In genomic region chr4:88981993-88982392, GRCh38 we compare ENCODE assay signal across 18 cellular contexts.
A peak's percentile ranks its signal among the peaks of the same experiment; 100 is the strongest.
DNase-seq lines count a peak whose midpoint lies in the region; ATAC-seq, FAIRE-seq and TF ChIP-seq lines count a peak whose summit lies in the region.
"Had no signal": no experiment of that assay in that cellular context is flagged by ENCODE, and none has a peak within 500 bp of the region (broad histone marks: within the 10 kb centered on the region; RNA-seq: fewer than 3 reads in every experiment).

No MANE protein-coding gene starts in this region.

- TF ChIP-seq CTCF in GM12878 (IDR thresholded peaks at IDR 0.05 in 2 of 3, conservative IDR thresholded peaks at IDR 0.05 in 1 of 3; ENCODE audit: control insufficient read depth in 2 of 3, extremely low read depth in 1 of 3, insufficient read depth in 1 of 3, low read depth in 3 of 3, low read length in 3 of 3) (no peak), colonic mucosa (IDR thresholded peaks at IDR 0.05) (no peak), WERI-Rb-1 (IDR thresholded peaks at IDR 0.05; ENCODE audit: low read depth, low read length) (no peak)

- H3K36me3 ChIP-seq in GM12878 (ENCODE audit: control insufficient read depth in 2 of 2, insufficient read depth in 2 of 2, low read length in 1 of 2), result no peaks in the 10 kb centered on the region
- H3K36me3 ChIP-seq in colonic mucosa, result no peaks in the 10 kb centered on the region
- no peaks in the 10 kb centered on the region for H3K36me3 ChIP-seq in WERI-Rb-1
- H3K36me3 ChIP-seq: left ventricle myocardium inferior, ovary had no signal

- POLR2A ChIA-PET in GM12878 (lab: Charles Lee), result no interaction called here

- no peak overlapping the region for H3K4me3 ChIP-seq in GM12878
- no peak overlapping the region for H3K4me3 ChIP-seq in colonic mucosa
- H3K4me3 ChIP-seq in WERI-Rb-1 (ENCODE audit: low read depth, low read length), result no peak overlapping the region
- H3K4me3 ChIP-seq: left ventricle myocardium inferior, ovary, skin epidermis had no signal

- DNase-seq in GM12878 (ENCODE audit: low read depth, low spot score) (no peak), colonic mucosa (no peak), HK-2 (ENCODE audit: unreplicated experiment) (no peak), WERI-Rb-1 (no peak), GM03348 (ENCODE audit: low spot score) (no peak)
- DNase-seq: activated CD8-positive, alpha-beta T cell treated with anti-CD3 and anti-CD28 coated beads, Interleukin-2, amount 10 ng/mL, durations not matched to agents 7 days and 5 days; amniotic stem cell; effector memory CD4-positive, alpha-beta T cell; GDM1; left ventricle myocardium inferior; NCI-H2029; NCI-H526 treated with DMSO at 0.1 percent for 48 hours; ovary; stimulated activated CD4-positive, alpha-beta T cell treated with anti-CD3 and anti-CD28 coated beads, Interleukin-4, amount 100 ng/mL, for 4 hours had no signal

- RAD21 ChIA-PET in GM12878 (lab: Charles Lee; ENCODE audit: unreplicated experiment), result interaction anchor here (0.6 kb wide), 1 partner anchor 136 kb away, joined by 3 read pairs; no protein-coding TSS in a partner anchor

- H3K4me2 ChIP-seq in GM12878 (ENCODE audit: control insufficient read depth, insufficient read depth), result no peak overlapping the region

- H3K4me1 ChIP-seq in GM12878 (ENCODE audit: control insufficient read depth, insufficient read depth, low read length) (no peaks in the 10 kb centered on the region), colonic mucosa (no peaks in the 10 kb centered on the region)
- H3K4me1 ChIP-seq: left ventricle myocardium inferior had no signal

- intact Hi-C loops in GM12878 (cut with micrococcal nuclease; ENCODE audit: unreplicated experiment) (no loop called here), colonic mucosa (cut with DNase I) (no loop called here)

- H2AFZ ChIP-seq in GM12878 (ENCODE audit: control insufficient read depth, low read depth, low read length), result no peak overlapping the region

- no peaks in the 10 kb centered on the region for H3K79me2 ChIP-seq in GM12878 (ENCODE audit: control insufficient read depth, insufficient read depth, low read length)

- CTCF ChIA-PET in GM12878 (lab: Yijun Ruan, JAX), result interaction anchor here (0.6 to 0.7 kb wide), 3 partner anchors 16 to 319 kb away, joined by 3 to 6 read pairs (median 3); no protein-coding TSS in a partner anchor

- ATAC-seq in GM18909 (IDR thresholded peaks at IDR 0.05; ENCODE audit: poor library complexity, unreplicated experiment) (peak; percentile 95), GM21528 (IDR thresholded peaks at IDR 0.05; ENCODE audit: low FRiP score, unreplicated experiment) (peak; percentile 81), HG03066 (IDR thresholded peaks at IDR 0.05; ENCODE audit: low read depth, unreplicated experiment) (peak; percentile 73), GM12878 (peak; percentile 70)
- ATAC-seq: activated CD8-positive, alpha-beta T cell treated with anti-CD3 and anti-CD28 coated beads, Interleukin-2, amount 10 ng/mL, durations not matched to agents 7 days and 5 days had no signal

- H3K27me3 ChIP-seq in GM12878 (replicated peaks in 1 of 2; ENCODE audit: control insufficient read depth in 2 of 2, insufficient read depth in 2 of 2, low read length in 1 of 2) (no peaks in the 10 kb centered on the region), colonic mucosa (no peaks in the 10 kb centered on the region), WERI-Rb-1 (ENCODE audit: insufficient read depth, low read depth, severe bottlenecking) (no peaks in the 10 kb centered on the region)
- H3K27me3 ChIP-seq: ovary had no signal

- no peak for TF ChIP-seq RAD21 in GM12878 (IDR thresholded peaks at IDR 0.05; ENCODE audit: insufficient read depth, low read depth, low read length)

- no peak for TF ChIP-seq POLR2A in GM12878 (IDR thresholded peaks at IDR 0.05; ENCODE audit: low read depth, low read length)

- in situ Hi-C loops in GM12878 (cut with MboI), result no loop called here

- SMC1A ChIA-PET in GM12878 (lab: Charles Lee; ENCODE audit: uncharacterized antibody, unreplicated experiment), result interaction anchor here (0.9 to 1.8 kb wide), 4 partner anchors 42 to 163 kb away, joined by 3 to 6 read pairs (median 4); no protein-coding TSS in a partner anchor

- FAIRE-seq in GM12878 (lab: Jason Lieb, UNC), result no peak

- H4K20me1 ChIP-seq in GM12878 (ENCODE audit: control insufficient read depth, insufficient read depth), result no peaks in the 10 kb centered on the region

- H3K9ac ChIP-seq in GM12878 (ENCODE audit: control insufficient read depth, insufficient read depth, low read length), result no peak overlapping the region
- H3K9ac ChIP-seq in colonic mucosa (ENCODE audit: low read depth in 2 of 2, low read length in 2 of 2), result no peak overlapping the region

- TF ChIP-seq EP300 in GM12878 (IDR thresholded peaks at IDR 0.05; ENCODE audit: borderline replicate concordance in 1 of 2, control insufficient read depth in 1 of 2, low read depth in 2 of 2, low read length in 2 of 2), result no peak

- 26% methylated on average over 2 of the region's 2 CpGs for WGBS in GM12878 (ENCODE audit: insufficient coverage, insufficient replicate concordance, low lambda C conversion rate, missing lambda C conversion rate)

- H3K9me3 ChIP-seq in GM12878 (replicated peaks; ENCODE audit: control insufficient read depth, insufficient read depth, low read length) (no peaks in the 10 kb centered on the region), colonic mucosa (no peaks in the 10 kb centered on the region), WERI-Rb-1 (ENCODE audit: severe bottlenecking) (no peaks in the 10 kb centered on the region)
- H3K9me3 ChIP-seq: left ventricle myocardium inferior, ovary had no signal

- H3K27ac ChIP-seq in GM12878 (ENCODE audit: control insufficient read depth, insufficient read depth) (no peak overlapping the region), colonic mucosa (no peak overlapping the region), WERI-Rb-1 (no peak overlapping the region)
- H3K27ac ChIP-seq: left ventricle myocardium inferior, ovary, skin epidermis had no signal

- no TSS peak for BruUV-seq in GM12878 (replicated peaks; lab: Mats Ljungman, UMichigan)

TF ChIP-seq in GM12878, 131 proteins besides CTCF, POLR2A, EP300 and RAD21:
- no peak for TF ChIP-seq MLLT1 (IDR thresholded peaks at IDR 0.05)
- TF ChIP-seq, protein P1, sequence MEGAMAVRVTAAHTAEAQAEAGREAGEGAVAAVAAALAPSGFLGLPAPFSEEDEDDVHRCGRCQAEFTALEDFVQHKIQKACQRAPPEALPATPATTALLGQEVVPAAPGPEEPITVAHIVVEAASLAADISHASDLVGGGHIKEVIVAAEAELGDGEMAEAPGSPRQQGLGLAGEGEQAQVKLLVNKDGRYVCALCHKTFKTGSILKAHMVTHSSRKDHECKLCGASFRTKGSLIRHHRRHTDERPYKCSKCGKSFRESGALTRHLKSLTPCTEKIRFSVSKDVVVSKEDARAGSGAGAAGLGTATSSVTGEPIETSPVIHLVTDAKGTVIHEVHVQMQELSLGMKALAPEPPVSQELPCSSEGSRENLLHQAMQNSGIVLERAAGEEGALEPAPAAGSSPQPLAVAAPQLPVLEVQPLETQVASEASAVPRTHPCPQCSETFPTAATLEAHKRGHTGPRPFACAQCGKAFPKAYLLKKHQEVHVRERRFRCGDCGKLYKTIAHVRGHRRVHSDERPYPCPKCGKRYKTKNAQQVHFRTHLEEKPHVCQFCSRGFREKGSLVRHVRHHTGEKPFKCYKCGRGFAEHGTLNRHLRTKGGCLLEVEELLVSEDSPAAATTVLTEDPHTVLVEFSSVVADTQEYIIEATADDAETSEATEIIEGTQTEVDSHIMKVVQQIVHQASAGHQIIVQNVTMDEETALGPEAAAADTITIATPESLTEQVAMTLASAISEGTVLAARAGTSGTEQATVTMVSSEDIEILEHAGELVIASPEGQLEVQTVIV (IDR thresholded peaks at IDR 0.05; ENCODE audit: borderline replicate concordance, partially characterized antibody), result no peak
